Comparison of ENCODE assay signal across 7 cellular contexts in genomic region chr9:23648651-23649050, GRCh38.
"Had no signal": no experiment of that assay in that cellular context is flagged by ENCODE, and none has a peak within 500 bp of the region (broad histone marks: within the 10 kb centered on the region; RNA-seq: fewer than 3 reads in every experiment).

No MANE protein-coding gene starts in this region.

- H3K9me3 ChIP-seq: HAP-1 had no signal

- H3K9ac ChIP-seq: GM23248 had no signal

- H3K4me3 ChIP-seq: GM23248, HAP-1 had no signal

- DNase-seq: GM23248, GOT3, H7, HFFc6 had no signal

- H3K27me3 Mint-ChIP-seq: IgD-negative memory B cell had no signal

- H3K4me1 ChIP-seq: HAP-1 had no signal

- H3K4me3 Mint-ChIP-seq: HFFc6, IgD-negative memory B cell had no signal

- H3K36me3 Mint-ChIP-seq: IgD-negative memory B cell had no signal

- ATAC-seq: HCT116 had no signal

- H3K27ac ChIP-seq: GM23248 had no signal

- H2AFZ ChIP-seq: GM23248 had no signal

- H3K27ac Mint-ChIP-seq: HFFc6, IgD-negative memory B cell had no signal

- H3K4me1 Mint-ChIP-seq: IgD-negative memory B cell had no signal
